15 cellular contexts compared by ENCODE assay signal in genomic region chr14:54715244-54715643, GRCh38.
DNase-seq lines count a peak whose midpoint lies in the region; ATAC-seq, FAIRE-seq and TF ChIP-seq lines count a peak whose summit lies in the region.
"Had no signal": no experiment of that assay in that cellular context is flagged by ENCODE, and none has a peak within 500 bp of the region (broad histone marks: within the 10 kb centered on the region; RNA-seq: fewer than 3 reads in every experiment).

No MANE protein-coding gene starts in this region.

- H3K27me3 Mint-ChIP-seq in activated naive CD4-positive, alpha-beta T cell treated with anti-CD3 and anti-CD28 coated beads for 36 hours (ENCODE audit: low read depth), result no peaks in the 10 kb centered on the region
- H3K27me3 Mint-ChIP-seq in WTC11 (ENCODE audit: low read depth), result no peaks in the 10 kb centered on the region
- H3K27me3 Mint-ChIP-seq in CD8-positive, alpha-beta T cell (ENCODE audit: low read depth), result no peaks in the 10 kb centered on the region

- TF ChIP-seq POLR2A in Peyer's patch (IDR thresholded peaks at IDR 0.05), result no peak

- peaks cover 4% of the 10 kb centered on the region for H3K9me3 Mint-ChIP-seq in activated naive CD4-positive, alpha-beta T cell treated with anti-CD3 and anti-CD28 coated beads for 36 hours
- peaks cover 7% of the 10 kb centered on the region for H3K9me3 Mint-ChIP-seq in WTC11
- no peaks in the 10 kb centered on the region for H3K9me3 Mint-ChIP-seq in CD8-positive, alpha-beta T cell
- H3K9me3 Mint-ChIP-seq: dendritic cell treated with granulocyte-macrophage colony-stimulating factor and Interleukin-4, amounts not matched to agents 40 ng/mL and 50 ng/mL, for 4 days had no signal

- ATAC-seq in WTC11, result peak; percentile 57; the same call in 1 of the 2 replicates
- no peak for ATAC-seq in CD8-positive, alpha-beta T cell
- ATAC-seq: left colon had no signal

- H3K4me1 ChIP-seq in CD8-positive, alpha-beta T cell (ENCODE audit: insufficient read depth, low read length), result peaks cover 20% of the 10 kb centered on the region
- H3K4me1 ChIP-seq in Peyer's patch, result peaks cover 0 to 9% (median 2%) of the 10 kb centered on the region in 4 donors

- TF ChIP-seq CTCF in WTC11 (IDR thresholded peaks at IDR 0.05), result no peak
- TF ChIP-seq CTCF in foreskin fibroblast (IDR thresholded peaks at IDR 0.05; ENCODE audit: low read depth, low read length), result peak; percentile 14
- TF ChIP-seq CTCF in CD8-positive, alpha-beta T cell (IDR thresholded peaks at IDR 0.05), result no peak
- TF ChIP-seq CTCF in Peyer's patch (IDR thresholded peaks at IDR 0.05), result no peak

- no peaks in the 10 kb centered on the region for H3K9me3 ChIP-seq in CD8-positive, alpha-beta T cell (ENCODE audit: low read length)
- no peaks in the 10 kb centered on the region for H3K9me3 ChIP-seq in Peyer's patch
- H3K9me3 ChIP-seq: testis had no signal

- peaks cover 2% of the 10 kb centered on the region for H3K36me3 Mint-ChIP-seq in activated naive CD4-positive, alpha-beta T cell treated with anti-CD3 and anti-CD28 coated beads for 36 hours (ENCODE audit: low read depth)
- no peaks in the 10 kb centered on the region; the same call in 1 of the 2 replicates for H3K36me3 Mint-ChIP-seq in WTC11
- no peaks in the 10 kb centered on the region for H3K36me3 Mint-ChIP-seq in CD8-positive, alpha-beta T cell

- H3K4me1 Mint-ChIP-seq in activated naive CD4-positive, alpha-beta T cell treated with anti-CD3 and anti-CD28 coated beads for 36 hours (ENCODE audit: low read depth), result peaks cover 17% of the 10 kb centered on the region
- H3K4me1 Mint-ChIP-seq in WTC11, result 0 out of 2 replicates have a peak, but pooled peaks cover 3% of the 10 kb centered on the region
- peaks cover 17% of the 10 kb centered on the region for H3K4me1 Mint-ChIP-seq in CD8-positive, alpha-beta T cell (ENCODE audit: low read depth)

- no peak overlapping the region for H3K4me3 Mint-ChIP-seq in activated naive CD4-positive, alpha-beta T cell treated with anti-CD3 and anti-CD28 coated beads for 36 hours
- H3K4me3 Mint-ChIP-seq in WTC11, result no peak overlapping the region
- H3K4me3 Mint-ChIP-seq in CD8-positive, alpha-beta T cell, result no peak overlapping the region
- H3K4me3 Mint-ChIP-seq: activated naive CD4-positive, alpha-beta T cell treated with anti-CD3 and anti-CD28 coated beads, Interleukin-2, amount 50 U/mL, for 24 hours; dendritic cell treated with granulocyte-macrophage colony-stimulating factor and Interleukin-4, amounts not matched to agents 40 ng/mL and 50 ng/mL, for 4 days had no signal

- no peaks in the 10 kb centered on the region for H3K27me3 ChIP-seq in CD8-positive, alpha-beta T cell (ENCODE audit: insufficient read depth, low read length)
- H3K27me3 ChIP-seq in Peyer's patch, result no peaks in the 10 kb centered on the region
- H3K27me3 ChIP-seq: testis had no signal

- intact Hi-C loops in activated naive CD4-positive, alpha-beta T cell treated with anti-CD3 and anti-CD28 coated beads for 36 hours (cut with micrococcal nuclease), result no loop called here
- intact Hi-C loops in CD8-positive, alpha-beta T cell (cut with DNase I, micrococcal nuclease), result no loop called here

- no peak overlapping the region for H3K27ac Mint-ChIP-seq in activated naive CD4-positive, alpha-beta T cell treated with anti-CD3 and anti-CD28 coated beads for 36 hours
- no peak overlapping the region for H3K27ac Mint-ChIP-seq in WTC11
- no peak overlapping the region for H3K27ac Mint-ChIP-seq in CD8-positive, alpha-beta T cell
- H3K27ac Mint-ChIP-seq: activated naive CD4-positive, alpha-beta T cell treated with anti-CD3 and anti-CD28 coated beads, Interleukin-2, amount 50 U/mL, for 24 hours; dendritic cell treated with granulocyte-macrophage colony-stimulating factor and Interleukin-4, amounts not matched to agents 40 ng/mL and 50 ng/mL, for 4 days had no signal

- no peak overlapping the region for H3K27ac ChIP-seq in CD8-positive, alpha-beta T cell (ENCODE audit: low read depth, low read length)
- no peak overlapping the region for H3K27ac ChIP-seq in Peyer's patch
- H3K27ac ChIP-seq: testis had no signal

- CTCF ChIA-PET in activated naive CD4-positive, alpha-beta T cell treated with anti-CD3 and anti-CD28 coated beads for 36 hours (lab: Charles Lee), result no interaction called here
- CTCF ChIA-PET in WTC11 (lab: Charles Lee), result no interaction called here
- CTCF ChIA-PET in CD8-positive, alpha-beta T cell (lab: Charles Lee), result no interaction called here

- POLR2A ChIA-PET in WTC11 (lab: Charles Lee), result no interaction called here
- POLR2A ChIA-PET in CD8-positive, alpha-beta T cell (lab: Charles Lee), result no interaction called here

- no peak overlapping the region for H3K4me3 ChIP-seq in foreskin fibroblast (ENCODE audit: low read depth in 1 of 2, low read length in 2 of 2)
- H3K4me3 ChIP-seq in CD8-positive, alpha-beta T cell (ENCODE audit: low read depth, low read length), result no peak overlapping the region
- no peak overlapping the region for H3K4me3 ChIP-seq in Peyer's patch
- H3K4me3 ChIP-seq: testis had no signal

- no peaks in the 10 kb centered on the region for H3K36me3 ChIP-seq in CD8-positive, alpha-beta T cell (ENCODE audit: insufficient read depth, low read length)
- H3K36me3 ChIP-seq in Peyer's patch, result no peaks in the 10 kb centered on the region

- FAIRE-seq in urothelium cell line (lab: Jason Lieb, UNC), result no peak

- peak; percentile 7 for DNase-seq in activated naive CD4-positive, alpha-beta T cell treated with anti-CD3 and anti-CD28 coated beads for 36 hours
- DNase-seq in activated naive CD4-positive, alpha-beta T cell treated with anti-CD3 and anti-CD28 coated beads, Interleukin-2, amount 50 U/mL, for 16 hours, result no peak
- no peak for DNase-seq in WTC11 (ENCODE audit: low spot score)
- peak in 1 of 2 donors; percentile 75 for DNase-seq in foreskin fibroblast
- peak; percentile 31 for DNase-seq in urothelium cell line (ENCODE audit: low spot score)
- DNase-seq in CD8-positive, alpha-beta T cell, result no peak
- DNase-seq in A172 (ENCODE audit: low spot score), result no peak
- DNase-seq in Peyer's patch, result no peak
- DNase-seq: KBM-7, left colon, NCI-H1930, NCI-H774, testis had no signal

TF ChIP-seq in WTC11, 78 proteins besides CTCF, POLR2A, EP300 and RAD21:
- TF ChIP-seq IRF2 (CRISPR knock-in tag; IDR thresholded peaks at IDR 0.05; ENCODE audit: borderline replicate concordance, low read depth) (no peak), FOXK1 (CRISPR knock-in tag; IDR thresholded peaks at IDR 0.05) (no peak), ATF2 (CRISPR knock-in tag; IDR thresholded peaks at IDR 0.05; ENCODE audit: borderline replicate concordance, low read depth) (no peak), SP1 (CRISPR knock-in tag; conservative IDR thresholded peaks at IDR 0.05) (no peak), EMX1 (CRISPR knock-in tag; IDR thresholded peaks at IDR 0.05) (no peak), MAX (CRISPR knock-in tag; IDR thresholded peaks at IDR 0.05) (no peak), FOXP4 (CRISPR knock-in tag; IDR thresholded peaks at IDR 0.05) (no peak), ETV6 (CRISPR knock-in tag; IDR thresholded peaks at IDR 0.05) (no peak)

Comparison
In these comparisons a context has a peak if more than half of its experiments do, and no peak if none do; other contexts are left out.
1. DNase-seq: peak in activated naive CD4-positive, alpha-beta T cell treated with anti-CD3 and anti-CD28 coated beads for 36 hours (single experiment) and urothelium cell line (single experiment); none in activated naive CD4-positive, alpha-beta T cell treated with anti-CD3 and anti-CD28 coated beads, Interleukin-2, amount 50 U/mL, for 16 hours (single experiment), WTC11 (single experiment), CD8-positive, alpha-beta T cell (0 of 7), A172 (single experiment) and Peyer's patch (0 of 3).